20 cellular contexts compared by ENCODE assay signal in the genomic region with DNA sequence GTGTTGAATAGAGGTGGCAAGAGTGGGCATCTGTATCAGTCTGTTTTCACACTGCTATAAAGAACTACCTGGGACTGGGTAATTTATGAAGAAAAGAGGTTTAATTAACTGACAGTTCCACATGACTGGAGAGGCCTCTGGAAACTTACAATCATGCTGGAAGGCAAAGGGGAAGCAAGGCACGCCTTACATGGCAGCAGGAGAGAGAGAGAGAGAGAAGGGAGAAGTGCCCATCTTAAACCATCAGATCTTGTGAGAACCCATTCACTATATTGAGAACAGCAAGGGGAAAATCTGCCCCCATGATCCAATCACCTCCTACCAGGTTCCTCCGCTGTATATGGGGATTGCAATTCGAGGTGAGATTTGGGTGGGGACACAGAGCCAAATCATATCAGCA. TPM values are rescaled to one million over a fixed set of nuclear protein-coding genes. Genes with fewer than 3 reads are reported as not detected.
DNase-seq lines count a peak whose midpoint lies in the region; ATAC-seq and TF ChIP-seq lines count a peak whose summit lies in the region.
"Had no signal": no experiment of that assay in that cellular context is flagged by ENCODE, and none has a peak within 500 bp of the region (broad histone marks: within the 10 kb centered on the region; RNA-seq: fewer than 3 reads in every experiment).

No MANE protein-coding gene starts in this region.

- intact Hi-C loops in vagina (cut with DNase I), result no loop called here

- no peak overlapping the region for H3K4me3 ChIP-seq in vagina

- no peak overlapping the region for H3K4me3 Mint-ChIP-seq in activated T-helper 17 cell treated with anti-CD3 and anti-CD28 coated beads, Interleukin-2, amount 50 U/mL, for 72 hours
- H3K4me3 Mint-ChIP-seq: B cell; CD14-positive monocyte; CD4-positive, alpha-beta memory T cell; CD4-positive, CD25-positive, alpha-beta regulatory T cell; CD8-positive, alpha-beta memory T cell had no signal

- no peak for ATAC-seq in activated T-helper 17 cell treated with anti-CD3 and anti-CD28 coated beads, Interleukin-2, amount 50 U/mL, for 72 hours (replicated peaks)

- no peaks in the 10 kb centered on the region for H3K9me3 ChIP-seq in vagina
- H3K9me3 ChIP-seq: Caco-2 had no signal

- H3K36me3 Mint-ChIP-seq in activated T-helper 17 cell treated with anti-CD3 and anti-CD28 coated beads, Interleukin-2, amount 50 U/mL, for 72 hours (ENCODE audit: low read depth), result no peaks in the 10 kb centered on the region
- H3K36me3 Mint-ChIP-seq: CD14-positive monocyte; CD4-positive, alpha-beta memory T cell; CD4-positive, CD25-positive, alpha-beta regulatory T cell; CD8-positive, alpha-beta memory T cell had no signal

- DNase-seq in KBM-7, result peak; percentile 48
- DNase-seq in left kidney (ENCODE audit: low read depth, low spot score), result peak; percentile 12
- no peak for DNase-seq in COLO668 (lab: John Stamatoyannopoulos, UW; ENCODE audit: unreplicated experiment)
- no peak for DNase-seq in vagina (ENCODE audit: extremely low spot score in 2 of 2)
- DNase-seq in SHP77 treated with DMSO at 0.1 percent for 48 hours (lab: John Stamatoyannopoulos, UW), result no peak
- DNase-seq in AG08395 (ENCODE audit: low spot score), result no peak
- DNase-seq: 8988T; ACHN; AML-193; C1 segment of cervical spinal cord; Caco-2; Calu3; CD4-positive, alpha-beta memory T cell; CD4-positive, CD25-positive, alpha-beta regulatory T cell; CD8-positive, alpha-beta memory T cell; DMS79 treated with DMSO at 0.1 percent for 48 hours; GF-D8 had no signal

- peak overlapping the region; percentile 27 for H3K27ac Mint-ChIP-seq in activated T-helper 17 cell treated with anti-CD3 and anti-CD28 coated beads, Interleukin-2, amount 50 U/mL, for 72 hours
- H3K27ac Mint-ChIP-seq: B cell; CD14-positive monocyte; CD4-positive, alpha-beta memory T cell had no signal

- no peaks in the 10 kb centered on the region for H3K4me1 ChIP-seq in vagina

- TF ChIP-seq POLR2A in vagina (IDR thresholded peaks at IDR 0.05), result no peak

- in situ Hi-C loops in KBM-7 (cut with MboI; ENCODE audit: low pct_unique_long_range_greater_than_20kb, low sequenced_read_pairs), result no loop called here

- no peak overlapping the region for H3K27ac ChIP-seq in vagina

- no peaks in the 10 kb centered on the region for H3K36me3 ChIP-seq in vagina

- peaks cover 23% of the 10 kb centered on the region for H3K27me3 Mint-ChIP-seq in activated T-helper 17 cell treated with anti-CD3 and anti-CD28 coated beads, Interleukin-2, amount 50 U/mL, for 72 hours

- H3K27me3 ChIP-seq in vagina, result no peaks in the 10 kb centered on the region

- no peaks in the 10 kb centered on the region for H3K9me3 Mint-ChIP-seq in activated T-helper 17 cell treated with anti-CD3 and anti-CD28 coated beads, Interleukin-2, amount 50 U/mL, for 72 hours
- H3K9me3 Mint-ChIP-seq: CD8-positive, alpha-beta memory T cell had no signal

- no peak for TF ChIP-seq CTCF in vagina (IDR thresholded peaks at IDR 0.05)

- no peaks in the 10 kb centered on the region for H3K4me1 Mint-ChIP-seq in activated T-helper 17 cell treated with anti-CD3 and anti-CD28 coated beads, Interleukin-2, amount 50 U/mL, for 72 hours
- H3K4me1 Mint-ChIP-seq: CD4-positive, CD25-positive, alpha-beta regulatory T cell had no signal

RNA-seq across cellular contexts. Expression of gene PPP1R14C, which starts 18.6 kb away (rescaled TPM):
- total RNA-seq in activated T-helper 17 cell treated with anti-CD3 and anti-CD28 coated beads, Interleukin-2, amount 50 U/mL, for 72 hours, result not detected
- 23.8 TPM for total RNA-seq in vagina
- total RNA-seq: B cell; CD4-positive, alpha-beta memory T cell; CD4-positive, CD25-positive, alpha-beta regulatory T cell had no signal

RNA-seq across cellular contexts. Expression of gene ULBP3, which starts 55.3 kb away (rescaled TPM):
- total RNA-seq in activated T-helper 17 cell treated with anti-CD3 and anti-CD28 coated beads, Interleukin-2, amount 50 U/mL, for 72 hours, result 1 to 10 TPM in 1 of 2 donors, not detected in 1; 1.1 TPM
- total RNA-seq in vagina, result 1.7 TPM

Comparison
In these comparisons a context has a peak if more than half of its experiments do, and no peak if none do; other contexts are left out.
1. DNase-seq: peak in KBM-7 (single experiment) and left kidney (single experiment); none in COLO668 (single experiment), vagina (0 of 2), SHP77 treated with DMSO at 0.1 percent for 48 hours (single experiment) and AG08395 (single experiment).
2. RNA of gene PPP1R14C, which starts 18.6 kb away (total RNA-seq): 23.8 TPM in vagina (single experiment); not detected in activated T-helper 17 cell treated with anti-CD3 and anti-CD28 coated beads, Interleukin-2, amount 50 U/mL, for 72 hours; every median in the first group is over 10 times any median in the second.